Comparison of ENCODE assay signal across 12 cellular contexts in genomic region chr10:61994404-61995031, GRCh38.
A peak's percentile ranks its signal among the peaks of the same experiment; 100 is the strongest.
DNase-seq lines count a peak whose midpoint lies in the region; ATAC-seq and TF ChIP-seq lines count a peak whose summit lies in the region.
"Had no signal": no experiment of that assay in that cellular context is flagged by ENCODE, and none has a peak within 500 bp of the region (broad histone marks: within the 10 kb centered on the region; RNA-seq: fewer than 3 reads in every experiment).

No MANE protein-coding gene starts in this region.

- no peak for ATAC-seq in T-helper 17 cell
- no peak for ATAC-seq in gastroesophageal sphincter
- no peak for ATAC-seq in GM21381 (IDR thresholded peaks at IDR 0.05; ENCODE audit: unreplicated experiment)
- ATAC-seq in GM18519 (IDR thresholded peaks at IDR 0.05; ENCODE audit: low FRiP score, unreplicated experiment), result no peak

- 69 to 83% methylated on average over 6 of the region's 6 CpGs for WGBS in gastroesophageal sphincter (ENCODE audit: low coverage in 1 of 2), 2 donors

- TF ChIP-seq CTCF in gastroesophageal sphincter (IDR thresholded peaks at IDR 0.05), result no peak

- H3K36me3 Mint-ChIP-seq in T-helper 17 cell (ENCODE audit: low read depth), result peaks cover 6% of the 10 kb centered on the region

- peaks cover 9 to 50% (median 17%) of the 10 kb centered on the region in 3 donors for H3K4me1 ChIP-seq in gastroesophageal sphincter

- no peak for TF ChIP-seq POLR2A in gastroesophageal sphincter (IDR thresholded peaks at IDR 0.05)

- peaks cover 25% of the 10 kb centered on the region for H3K4me1 Mint-ChIP-seq in T-helper 17 cell

- no peaks in the 10 kb centered on the region for H3K27me3 ChIP-seq in gastroesophageal sphincter
- H3K27me3 ChIP-seq: thyroid gland had no signal

- H3K4me3 ChIP-seq in gastroesophageal sphincter (no peak overlapping the region), skin epidermis (no peak overlapping the region)
- H3K4me3 ChIP-seq: thyroid gland had no signal

- no peaks in the 10 kb centered on the region for H3K27me3 Mint-ChIP-seq in T-helper 17 cell

- no peaks in the 10 kb centered on the region for H3K36me3 ChIP-seq in gastroesophageal sphincter
- H3K36me3 ChIP-seq: thyroid gland had no signal

- DNase-seq in HT-29 (ENCODE audit: low spot score) (peak; percentile 26), T-helper 17 cell (no peak), NCI-H345 treated with DMSO at 0.1 percent for 48 hours (lab: John Stamatoyannopoulos, UW; ENCODE audit: unreplicated experiment) (no peak), NCI-H1694 (lab: John Stamatoyannopoulos, UW) (no peak)
- DNase-seq: MM.1S; RPMI8226; stimulated activated CD4-positive, alpha-beta T cell treated with anti-CD3 and anti-CD28 coated beads, Interleukin-1b, Interleukin-23, amount 100 ng/mL, for 48 hours; thyroid gland had no signal

- no peaks in the 10 kb centered on the region for H3K9me3 ChIP-seq in T-helper 17 cell (ENCODE audit: control insufficient read depth, low read length, poor library complexity, severe bottlenecking)
- H3K9me3 ChIP-seq in gastroesophageal sphincter, result no peaks in the 10 kb centered on the region
- H3K9me3 ChIP-seq: thyroid gland had no signal

- peak overlapping the region; percentile 90 for H3K4me3 Mint-ChIP-seq in T-helper 17 cell

- no peak for TF ChIP-seq EP300 in gastroesophageal sphincter (IDR thresholded peaks at IDR 0.05)

- H3K27ac ChIP-seq in gastroesophageal sphincter (peak overlapping the region; percentile 75 to 84 (median 80)), skin epidermis (peak overlapping the region in 17 of 21 experiments; percentile 11 to 93 (median 83))

- peak overlapping the region; percentile 98 for H3K27ac Mint-ChIP-seq in T-helper 17 cell
